8 cellular contexts compared by ENCODE assay signal in the genomic region with DNA sequence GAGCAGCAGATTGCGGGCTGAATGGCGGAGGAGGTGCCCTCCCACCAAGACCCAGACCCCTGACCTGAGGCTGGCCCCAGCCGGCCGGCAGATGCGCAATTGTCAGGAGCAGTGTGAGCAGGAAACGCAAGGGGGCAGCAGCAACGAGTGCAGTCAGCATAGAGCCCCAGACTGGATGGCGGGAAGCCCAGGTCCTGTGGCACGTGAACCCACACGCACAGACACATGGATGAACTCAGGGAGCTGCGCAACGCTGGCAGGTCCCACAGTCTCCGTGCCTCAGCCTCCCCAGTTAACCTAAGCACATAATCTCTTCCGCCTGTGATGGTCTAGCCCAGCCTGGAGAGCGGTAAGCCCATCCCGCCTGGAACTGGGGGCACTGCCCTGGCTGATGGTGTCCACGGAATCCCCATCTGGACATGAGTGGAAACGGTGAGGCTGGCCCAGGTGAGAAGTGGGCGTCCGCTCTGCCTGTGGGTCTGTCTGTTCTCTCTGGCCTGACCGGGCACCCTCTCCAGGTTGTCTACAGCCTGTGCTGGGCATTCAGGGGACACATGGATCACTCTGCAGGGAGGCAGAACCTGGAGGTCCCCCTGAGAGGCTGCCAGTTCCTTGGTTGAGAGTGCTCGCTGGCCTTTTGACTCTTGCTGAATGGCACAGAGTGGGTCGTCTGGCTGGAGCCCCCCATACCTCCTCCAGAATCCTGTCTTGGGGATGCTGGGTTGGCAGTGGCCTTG. TPM values are rescaled to one million over a fixed set of nuclear protein-coding genes. Genes with fewer than 3 reads are reported as not detected.
A peak's percentile ranks its signal among the peaks of the same experiment; 100 is the strongest.
DNase-seq lines count a peak whose midpoint lies in the region; ATAC-seq and TF ChIP-seq lines count a peak whose summit lies in the region.

No MANE protein-coding gene starts in this region.

- H3K27me3 Mint-ChIP-seq in CD14-positive monocyte (ENCODE audit: low read depth in 3 of 3): peaks cover 2 to 11% (median 4%) of the 10 kb centered on the region in 3 donors
- peaks cover 6% of the 10 kb centered on the region for H3K27me3 Mint-ChIP-seq in activated naive CD8-positive, alpha-beta T cell treated with anti-CD3 and anti-CD28 coated beads, Interleukin-2, amount 10 ng/mL, durations not matched to agents 7 days and 5 days

- peaks cover 3 to 15% (median 8%) of the 10 kb centered on the region in 7 donors for H3K9me3 Mint-ChIP-seq in CD14-positive monocyte
- no peaks in the 10 kb centered on the region for H3K9me3 Mint-ChIP-seq in activated naive CD8-positive, alpha-beta T cell treated with anti-CD3 and anti-CD28 coated beads, Interleukin-2, amount 10 ng/mL, durations not matched to agents 7 days and 5 days

- H3K27me3 ChIP-seq in heart right ventricle: peaks cover 0 to 27% (median 17%) of the 10 kb centered on the region in 7 donors

- POLR2A ChIA-PET in activated naive CD8-positive, alpha-beta T cell treated with anti-CD3 and anti-CD28 coated beads, Interleukin-2, amount 10 ng/mL, durations not matched to agents 7 days and 5 days (lab: Charles Lee): no interaction called here

- H3K4me3 Mint-ChIP-seq in CD14-positive monocyte: no peak overlapping the region
- H3K4me3 Mint-ChIP-seq in activated naive CD8-positive, alpha-beta T cell treated with anti-CD3 and anti-CD28 coated beads, Interleukin-2, amount 10 ng/mL, durations not matched to agents 7 days and 5 days: no peak overlapping the region

- DNase-seq in CD14-positive monocyte (ENCODE audit: low spot score): peak; percentile 62
- peak; percentile 53 for DNase-seq in H4 (ENCODE audit: low spot score)
- DNase-seq in RPMI8226: peak; percentile 83
- peak; percentile 64 for DNase-seq in activated naive CD8-positive, alpha-beta T cell treated with anti-CD3 and anti-CD28 coated beads, Interleukin-2, amount 10 ng/mL, durations not matched to agents 7 days and 5 days
- peak; percentile 48 to 50 for DNase-seq in heart right ventricle
- DNase-seq in sciatic nerve (ENCODE audit: low spot score): peak; percentile 79

- H3K36me3 ChIP-seq in heart right ventricle: no peaks in the 10 kb centered on the region

- H3K27ac ChIP-seq in heart right ventricle: no peak overlapping the region

- H3K9me3 ChIP-seq in heart right ventricle: peaks cover 0 to 7% (median 0%) of the 10 kb centered on the region in 11 donors

- ATAC-seq in activated naive CD8-positive, alpha-beta T cell treated with anti-CD3 and anti-CD28 coated beads, Interleukin-2, amount 10 ng/mL, durations not matched to agents 7 days and 5 days (ENCODE audit: low read depth): peak; percentile 73
- ATAC-seq in heart right ventricle: peak; percentile 27 to 74 (median 59)
- ATAC-seq in sciatic nerve: peak; percentile 80
- no peak for ATAC-seq in GM19463 (IDR thresholded peaks at IDR 0.05; ENCODE audit: unreplicated experiment)
- ATAC-seq in GM21381 (IDR thresholded peaks at IDR 0.05; ENCODE audit: unreplicated experiment): no peak

- TF ChIP-seq CTCF in CD14-positive monocyte (IDR thresholded peaks at IDR 0.05): peak; percentile 71
- peak; percentile 14 to 69 (median 61) for TF ChIP-seq CTCF in heart right ventricle (IDR thresholded peaks at IDR 0.05)

- H3K4me3 ChIP-seq in heart right ventricle: no peak overlapping the region

- WGBS in heart right ventricle, 2 donors: 44 to 53% methylated on average over 23 of the region's 23 CpGs

- H3K36me3 Mint-ChIP-seq in CD14-positive monocyte: no peaks in the 10 kb centered on the region
- no peaks in the 10 kb centered on the region for H3K36me3 Mint-ChIP-seq in activated naive CD8-positive, alpha-beta T cell treated with anti-CD3 and anti-CD28 coated beads, Interleukin-2, amount 10 ng/mL, durations not matched to agents 7 days and 5 days

- intact Hi-C loops in CD14-positive monocyte (cut with micrococcal nuclease): no loop called here
- intact Hi-C loops in heart right ventricle (cut with DNase I): loop anchor here in 1 of 10 donors (10.0 kb wide), 1 partner anchor 155 kb away; no protein-coding TSS in a partner anchor
- intact Hi-C loops in sciatic nerve (cut with DNase I): no loop called here

- H3K4me1 Mint-ChIP-seq in CD14-positive monocyte: peaks cover 9% of the 10 kb centered on the region
- peaks cover 11% of the 10 kb centered on the region for H3K4me1 Mint-ChIP-seq in activated naive CD8-positive, alpha-beta T cell treated with anti-CD3 and anti-CD28 coated beads, Interleukin-2, amount 10 ng/mL, durations not matched to agents 7 days and 5 days

- H3K4me1 ChIP-seq in heart right ventricle: no peaks in the 10 kb centered on the region

- H3K27ac Mint-ChIP-seq in CD14-positive monocyte: peak overlapping the region in 1 of 7 donors; percentile 66
- no peak overlapping the region for H3K27ac Mint-ChIP-seq in activated naive CD8-positive, alpha-beta T cell treated with anti-CD3 and anti-CD28 coated beads, Interleukin-2, amount 10 ng/mL, durations not matched to agents 7 days and 5 days

RNA-seq across cellular contexts. Expression of a gene that starts 0.6 kb away (rescaled TPM):
- polyA plus RNA-seq in CD14-positive monocyte: not detected
- total RNA-seq in H4 (2014; rRNA removed; shearing (Covaris generic)): not detected in 2 replicates
- not detected for total RNA-seq in activated naive CD8-positive, alpha-beta T cell treated with anti-CD3 and anti-CD28 coated beads, Interleukin-2, amount 10 ng/mL, durations not matched to agents 7 days and 5 days
- under 1 TPM in 3 of 10 donors, not detected in 7; 0.17 to 0.44 (median 0.28) TPM for total RNA-seq in heart right ventricle
- polyA plus RNA-seq in heart right ventricle: not detected
- total RNA-seq in sciatic nerve: not detected

RNA-seq across cellular contexts. Expression of a gene that starts 10.3 kb away (rescaled TPM):
- polyA plus RNA-seq in CD14-positive monocyte (under 1 TPM; 0.16 to 0.21 TPM), heart right ventricle (not detected)
- 0.31 and 0.47 TPM in 2 replicates for total RNA-seq in H4 (2014; rRNA removed; shearing (Covaris generic))
- under 1 TPM; 0.33 to 0.57 TPM for total RNA-seq in activated naive CD8-positive, alpha-beta T cell treated with anti-CD3 and anti-CD28 coated beads, Interleukin-2, amount 10 ng/mL, durations not matched to agents 7 days and 5 days
- total RNA-seq in heart right ventricle (not detected), sciatic nerve (0.45 TPM)

RNA-seq across cellular contexts. Expression of a gene that starts 10.5 kb away (rescaled TPM):
- polyA plus RNA-seq in CD14-positive monocyte: 1 to 10 TPM; 1.3 to 1.4 TPM
- total RNA-seq in H4 (2014; rRNA removed; shearing (Covaris generic)): 12.4 and 15.7 TPM in 2 replicates
- total RNA-seq in activated naive CD8-positive, alpha-beta T cell treated with anti-CD3 and anti-CD28 coated beads, Interleukin-2, amount 10 ng/mL, durations not matched to agents 7 days and 5 days: 10 to 100 TPM; 10.9 to 12.4 TPM
- total RNA-seq in heart right ventricle: 10 to 100 TPM; 40.5 to 93.4 (median 51.7) TPM
- 100 to 1,000 TPM in 1 of 2 donors, 10 to 100 TPM in 1; 48.1 to 107 TPM for polyA plus RNA-seq in heart right ventricle
- 7.8 TPM for total RNA-seq in sciatic nerve

RNA-seq across cellular contexts. Expression of a gene that starts 33.5 kb away (rescaled TPM):
- 10 to 100 TPM; 71.6 to 72.1 TPM for polyA plus RNA-seq in CD14-positive monocyte
- total RNA-seq in H4 (2014; rRNA removed; shearing (Covaris generic)): 128 and 143 TPM in 2 replicates
- total RNA-seq in activated naive CD8-positive, alpha-beta T cell treated with anti-CD3 and anti-CD28 coated beads, Interleukin-2, amount 10 ng/mL, durations not matched to agents 7 days and 5 days: 100 to 1,000 TPM; 211 to 219 TPM
- 100 to 1,000 TPM; 406 to 712 (median 638) TPM for total RNA-seq in heart right ventricle
- 100 to 1,000 TPM; 295 to 387 TPM for polyA plus RNA-seq in heart right ventricle
- total RNA-seq in sciatic nerve: 126 TPM

RNA-seq across cellular contexts. Expression of a gene that starts 34.2 kb away (rescaled TPM):
- polyA plus RNA-seq in CD14-positive monocyte (not detected), heart right ventricle (under 1 TPM in 1 of 2 donors, not detected in 1; 0.03 TPM)
- not detected in 2 replicates for total RNA-seq in H4 (2014; rRNA removed; shearing (Covaris generic))
- not detected for total RNA-seq in activated naive CD8-positive, alpha-beta T cell treated with anti-CD3 and anti-CD28 coated beads, Interleukin-2, amount 10 ng/mL, durations not matched to agents 7 days and 5 days
- total RNA-seq in heart right ventricle (not detected), sciatic nerve (not detected)

Comparison
In these comparisons a context has a peak if more than half of its experiments do, and no peak if none do; other contexts are left out.
1. ATAC-seq: peak in activated naive CD8-positive, alpha-beta T cell treated with anti-CD3 and anti-CD28 coated beads, Interleukin-2, amount 10 ng/mL, durations not matched to agents 7 days and 5 days (single experiment), heart right ventricle (8 of 8) and sciatic nerve (single experiment); none in GM19463 (single experiment) and GM21381 (single experiment).
2. Peak in every context shown above with its lines, with median percentiles within 50 percentile points of each other: DNase-seq.